ENCODE assay signal across 9 cellular contexts in genomic region chr1:16048573-16049189, GRCh38. TPM values are rescaled to one million over a fixed set of nuclear protein-coding genes. Genes with fewer than 3 reads are reported as not detected.
DNase-seq lines count a peak whose midpoint lies in the region; ATAC-seq and TF ChIP-seq lines count a peak whose summit lies in the region.
"Had no signal": no experiment of that assay in that cellular context is flagged by ENCODE, and none has a peak within 500 bp of the region (broad histone marks: within the 10 kb centered on the region; RNA-seq: fewer than 3 reads in every experiment).

No MANE protein-coding gene starts in this region.

- WGBS in lung, 2 donors: 1 to 3% methylated on average over 21 to 25 of the region's 25 CpGs

- in situ Hi-C loops in HAP-1 (cut with MboI; ENCODE audit: low sequenced_read_pairs): no loop called here

- no peak overlapping the region for H3K27ac Mint-ChIP-seq in stimulated activated naive CD8-positive, alpha-beta T cell treated with anti-CD3 and anti-CD28 coated beads, Interleukin-15, amount 100 ng/mL, for 72 hours

- H3K27me3 ChIP-seq in HAP-1 (ENCODE audit: low read depth): no peaks in the 10 kb centered on the region
- H3K27me3 ChIP-seq in SJCRH30: peaks cover 17% of the 10 kb centered on the region
- no peaks in the 10 kb centered on the region for H3K27me3 ChIP-seq in lung (ENCODE audit: control insufficient read depth, insufficient read depth)

- DNase-seq in HAP-1 (ENCODE audit: low spot score in 2 of 2) (peak; percentile 87 to 98), SJCRH30 (peak; percentile 55 to 56), dermis blood vessel endothelial cell (peak; percentile 39), lung (ENCODE audit: low spot score) (peak; percentile 66)
- DNase-seq in stimulated activated naive CD8-positive, alpha-beta T cell treated with anti-CD3 and anti-CD28 coated beads, Interleukin-15, amount 100 ng/mL, for 72 hours: peak; percentile 36 to 40

- H3K27ac ChIP-seq in SJCRH30: no peak overlapping the region
- H3K27ac ChIP-seq in lung (ENCODE audit: low read depth in 1 of 2, low read length in 1 of 2): no peak overlapping the region

- ATAC-seq in lung (ENCODE audit: insufficient read depth, low FRiP score) (peak; percentile 59), GM19351 (IDR thresholded peaks at IDR 0.05; ENCODE audit: unreplicated experiment) (no peak), HG03139 (IDR thresholded peaks at IDR 0.05; ENCODE audit: unreplicated experiment) (no peak), GM19452 (IDR thresholded peaks at IDR 0.05; ENCODE audit: unreplicated experiment) (no peak)
- ATAC-seq in stimulated activated naive CD8-positive, alpha-beta T cell treated with anti-CD3 and anti-CD28 coated beads, Interleukin-15, amount 100 ng/mL, for 72 hours: peak; percentile 43

- no peaks in the 10 kb centered on the region for H3K9me3 Mint-ChIP-seq in stimulated activated naive CD8-positive, alpha-beta T cell treated with anti-CD3 and anti-CD28 coated beads, Interleukin-15, amount 100 ng/mL, for 72 hours

- H3K36me3 ChIP-seq in HAP-1 (replicated peaks) (no peaks in the 10 kb centered on the region), SJCRH30 (no peaks in the 10 kb centered on the region), lung (ENCODE audit: control insufficient read depth in 2 of 2, insufficient read depth in 2 of 2, low read length in 2 of 2) (no peaks in the 10 kb centered on the region)

- H3K4me3 ChIP-seq in HAP-1: peak overlapping the region; percentile 27
- peak overlapping the region; percentile 31 for H3K4me3 ChIP-seq in SJCRH30
- H3K4me3 ChIP-seq in lung: no peak overlapping the region

- no peak for TF ChIP-seq CTCF in lung (IDR thresholded peaks at IDR 0.05; ENCODE audit: control extremely low read depth, extremely low read depth)

- H3K4me1 Mint-ChIP-seq in stimulated activated naive CD8-positive, alpha-beta T cell treated with anti-CD3 and anti-CD28 coated beads, Interleukin-15, amount 100 ng/mL, for 72 hours: peaks cover 13% of the 10 kb centered on the region

- H3K9me3 ChIP-seq in HAP-1 (no peaks in the 10 kb centered on the region), SJCRH30 (replicated peaks) (no peaks in the 10 kb centered on the region), lung (ENCODE audit: control insufficient read depth in 2 of 2, insufficient read depth in 1 of 2, low read length in 1 of 2) (no peaks in the 10 kb centered on the region)

- no peaks in the 10 kb centered on the region for H3K4me1 ChIP-seq in HAP-1
- H3K4me1 ChIP-seq in SJCRH30: no peaks in the 10 kb centered on the region
- peaks cover 0 to 2% of the 10 kb centered on the region in 2 donors for H3K4me1 ChIP-seq in lung (ENCODE audit: control insufficient read depth in 2 of 2, insufficient read depth in 2 of 2, low read length in 2 of 2)

- H3K4me3 Mint-ChIP-seq in stimulated activated naive CD8-positive, alpha-beta T cell treated with anti-CD3 and anti-CD28 coated beads, Interleukin-15, amount 100 ng/mL, for 72 hours: peak overlapping the region; percentile 25 to 64

- peaks cover 39% of the 10 kb centered on the region for H3K27me3 Mint-ChIP-seq in stimulated activated naive CD8-positive, alpha-beta T cell treated with anti-CD3 and anti-CD28 coated beads, Interleukin-15, amount 100 ng/mL, for 72 hours

RNA-seq across cellular contexts. Expression of gene CLCNKB, which starts 5.1 kb away (rescaled TPM):
- 0.08 TPM in 1 of 2 replicates, not detected in the other for total RNA-seq in SJCRH30 (2014; rRNA removed; shearing (Covaris generic))
- total RNA-seq in dermis blood vessel endothelial cell: 0.34 TPM in 1 of 2 replicates, not detected in the other
- 1 to 10 TPM in 1 of 2 donors, under 1 TPM in 1; 0.37 to 1.9 TPM for total RNA-seq in lung
- under 1 TPM; 0.06 to 0.22 TPM for polyA plus RNA-seq in lung

RNA-seq across cellular contexts. Expression of gene FAM131C, which starts 24.8 kb away (rescaled TPM):
- total RNA-seq in SJCRH30 (2014; rRNA removed; shearing (Covaris generic)): 0.10 TPM in 1 of 2 replicates, not detected in the other
- total RNA-seq in dermis blood vessel endothelial cell: not detected in 2 replicates
- total RNA-seq in lung: not detected
- not detected for polyA plus RNA-seq in lung

RNA-seq across cellular contexts. Expression of gene CLCNKA, which starts 26.8 kb away (rescaled TPM):
- 0.42 TPM in 1 of 2 replicates, not detected in the other for total RNA-seq in SJCRH30 (2014; rRNA removed; shearing (Covaris generic))
- total RNA-seq in dermis blood vessel endothelial cell (not detected in 2 replicates), lung (1 to 10 TPM in 1 of 2 donors, not detected in 1; 1.3 TPM)
- polyA plus RNA-seq in lung: under 1 TPM; 0.10 to 0.17 TPM
- total RNA-seq: NCI-H460 had no signal

RNA-seq across cellular contexts. Expression of gene HSPB7, which starts 30.8 kb away (rescaled TPM):
- 81.4 and 83.9 TPM in 2 replicates for total RNA-seq in SJCRH30 (2014; rRNA removed; shearing (Covaris generic))
- total RNA-seq in dermis blood vessel endothelial cell: not detected in 2 replicates
- total RNA-seq in lung: 10 to 100 TPM in 1 of 2 donors, 1 to 10 TPM in 1; 2.4 to 34.2 TPM
- 10 to 100 TPM; 11.2 to 11.5 TPM for polyA plus RNA-seq in lung
- total RNA-seq: NCI-H460 had no signal

RNA-seq across cellular contexts. Expression of gene SRARP, which starts 44.6 kb away (rescaled TPM):
- total RNA-seq in SJCRH30 (2014; rRNA removed; shearing (Covaris generic)): not detected in 2 replicates
- total RNA-seq in dermis blood vessel endothelial cell (0.28 and 0.51 TPM in 2 replicates), lung (not detected)
- polyA plus RNA-seq in lung: under 1 TPM in 1 of 2 donors, not detected in 1; 0.16 TPM
- total RNA-seq: NCI-H460 had no signal

Comparison
In these comparisons a context has a peak if more than half of its experiments do, and no peak if none do; other contexts are left out.
1. DNase-seq: peak in every context shown above with its lines; median percentile 92 in HAP-1; 66 in lung; 56 in SJCRH30; 39 in dermis blood vessel endothelial cell; 38 in stimulated activated naive CD8-positive, alpha-beta T cell treated with anti-CD3 and anti-CD28 coated beads, Interleukin-15, amount 100 ng/mL, for 72 hours.
2. ATAC-seq: peak in lung (single experiment) and stimulated activated naive CD8-positive, alpha-beta T cell treated with anti-CD3 and anti-CD28 coated beads, Interleukin-15, amount 100 ng/mL, for 72 hours (single experiment); none in GM19351 (single experiment), HG03139 (single experiment) and GM19452 (single experiment).